ENCODE assay signal across 8 cellular contexts in genomic region chr3:93973160-93974126, GRCh38. TPM values are rescaled to one million over a fixed set of nuclear protein-coding genes. Genes with fewer than 3 reads are reported as not detected.
DNase-seq lines count a peak whose midpoint lies in the region; ATAC-seq and TF ChIP-seq lines count a peak whose summit lies in the region.

PROS1 (minus strand) TSS chr3:93973896; CDS start chr3:93973749, 147 bp downstream.

- no peak within 1 kb of the TSS for H2AK5ac ChIP-seq in H9 (ENCODE audit: insufficient read length, low read length)

- peak; percentile 95 to 98 (median 97) for ATAC-seq in heart right ventricle

- no peak within 1 kb of the TSS for H4K91ac ChIP-seq in H9 (ENCODE audit: insufficient read length, low read depth, low read length)

- no peaks in the 10 kb centered on the region for H3K36me3 ChIP-seq in heart right ventricle

- no peaks in the 10 kb centered on the region for H4K20me1 ChIP-seq in H9 (ENCODE audit: control insufficient read depth, insufficient read depth, insufficient read length)

- intact Hi-C loops in heart right ventricle (cut with DNase I): no loop called here

- H3K9ac ChIP-seq in H9 (ENCODE audit: extremely low read depth, insufficient read length, low read length): peak within 1 kb of the TSS; percentile 49

- no peak within 1 kb of the TSS for H3K23ac ChIP-seq in H9 (ENCODE audit: insufficient read length, low read depth, low read length)

- no peaks in the 10 kb centered on the region for H3K9me3 ChIP-seq in H9 (ENCODE audit: control insufficient read depth, low read depth, low read length)
- H3K9me3 ChIP-seq in heart right ventricle: no peaks in the 10 kb centered on the region

- H2AFZ ChIP-seq in H9 (ENCODE audit: low read length): peak within 1 kb of the TSS; percentile 74

- no CpG with 5 or more reads among the region's 53 CpGs for WGBS in H9 (ENCODE audit: extremely low coverage, insufficient read length, low lambda C conversion rate)
- WGBS in heart right ventricle, 2 donors: 1% methylated on average over 53 of the region's 53 CpGs

- H3K4me3 Mint-ChIP-seq in H9: peak within 1 kb of the TSS; percentile 68 to 83
- H3K4me3 Mint-ChIP-seq in osteocyte (ENCODE audit: unreplicated experiment): peak within 1 kb of the TSS; percentile 87

- TF ChIP-seq CTCF in H9 (conservative IDR thresholded peaks at IDR 0.05): no peak
- TF ChIP-seq CTCF in LNCaP clone FGC (IDR thresholded peaks at IDR 0.05; ENCODE audit: control insufficient read depth, extremely low read depth, insufficient read depth): no peak
- peak in 2 of 9 donors; percentile 30 to 43 for TF ChIP-seq CTCF in heart right ventricle (IDR thresholded peaks at IDR 0.05)
- TF ChIP-seq CTCF in osteocyte (IDR thresholded peaks at IDR 0.05): peak; percentile 14

- H3K4me2 ChIP-seq in H9 (ENCODE audit: insufficient read depth, insufficient read length, low read length): peak within 1 kb of the TSS; percentile 83

- H3K79me1 ChIP-seq in H9 (ENCODE audit: insufficient read depth, low read depth, low read length, poor library complexity, severe bottlenecking): no peaks in the 10 kb centered on the region

- no peak within 1 kb of the TSS for H4K5ac ChIP-seq in H9 (ENCODE audit: insufficient read length, low read depth, low read length)

- H3K23me2 ChIP-seq in H9 (ENCODE audit: insufficient read length, low read depth, low read length, poor library complexity, severe bottlenecking): no peaks in the 10 kb centered on the region

- H3K27ac Mint-ChIP-seq in H9: peak within 1 kb of the TSS in 1 of 3 experiments; percentile 51; a peak in 1 of 7 replicates
- peak within 1 kb of the TSS; percentile 93 for H3K27ac Mint-ChIP-seq in osteocyte (ENCODE audit: unreplicated experiment)

- no peak within 1 kb of the TSS for H2BK12ac ChIP-seq in H9 (ENCODE audit: insufficient read length, low read depth, low read length)

- no peak within 1 kb of the TSS for H2BK120ac ChIP-seq in H9 (ENCODE audit: low read depth, low read length, poor library complexity, severe bottlenecking)

- no peak within 1 kb of the TSS for H3K56ac ChIP-seq in H9 (ENCODE audit: insufficient read length, low read depth, low read length)

- H3K27me3 ChIP-seq in H9 (ENCODE audit: insufficient read depth, low read length) (no peaks in the 10 kb centered on the region; the same call in 1 of the 2 replicates), heart right ventricle (no peaks in the 10 kb centered on the region)

- H3K36me3 Mint-ChIP-seq in H9 (ENCODE audit: insufficient read depth in 1 of 3, low read depth in 3 of 3) (no peaks in the 10 kb centered on the region), osteocyte (ENCODE audit: unreplicated experiment) (no peaks in the 10 kb centered on the region)

- no peak within 1 kb of the TSS for H2BK5ac ChIP-seq in H9 (ENCODE audit: insufficient read length, low read length)

- DNase-seq in ELR (ENCODE audit: low read depth) (peak; percentile 71), H9 (peak; percentile 66), LNCaP clone FGC (ENCODE audit: low read depth) (peak; percentile 27), SKM-1 treated with dmso at 0.1 percent for 144 hours (lab: John Stamatoyannopoulos, UW; ENCODE audit: unreplicated experiment) (peak; percentile 82), amygdala (lab: John Stamatoyannopoulos, UW) (peak in 53 of 56 donors; percentile 7 to 77 (median 47)), heart right ventricle (peak; percentile 82 to 95), osteocyte (ENCODE audit: extremely low spot score, unreplicated experiment) (peak; percentile 91), ureter (ENCODE audit: low spot score) (peak; percentile 84)

- H3K4me3 ChIP-seq in LNCaP clone FGC (ENCODE audit: low read depth, low read length) (peak within 1 kb of the TSS; percentile 51), heart right ventricle (peak within 1 kb of the TSS; percentile 47 to 82 (median 66))

- H3K27ac ChIP-seq in H9 (ENCODE audit: insufficient read length, low read depth, low read length) (no peak within 1 kb of the TSS), heart right ventricle (peak within 1 kb of the TSS; percentile 80 to 96 (median 92))

- no peak within 1 kb of the TSS for H4K8ac ChIP-seq in H9 (replicated peaks; ENCODE audit: insufficient read length, low read depth, low read length)

- H3K14ac ChIP-seq in H9 (ENCODE audit: insufficient read depth, low read length): peak within 1 kb of the TSS; percentile 14; the same call in 1 of the 2 replicates

- H3K4me1 ChIP-seq in H9 (ENCODE audit: insufficient read depth, low read length) (no peaks in the 10 kb centered on the region), heart right ventricle (peaks cover 0 to 36% (median 15%) of the 10 kb centered on the region in 9 donors)

- H2BK15ac ChIP-seq in H9 (ENCODE audit: low read depth, low read length): no peak within 1 kb of the TSS

- H3T11ph ChIP-seq in H9 (ENCODE audit: low read length): no peak within 1 kb of the TSS

- H3K9me3 Mint-ChIP-seq in H9: no peaks in the 10 kb centered on the region; a peak in 2 of 5 replicates
- H3K9me3 Mint-ChIP-seq in osteocyte (ENCODE audit: unreplicated experiment): no peaks in the 10 kb centered on the region

- no peaks in the 10 kb centered on the region for H3K79me2 ChIP-seq in H9 (ENCODE audit: insufficient read depth, low read length)

- H3K18ac ChIP-seq in H9 (ENCODE audit: insufficient read length, low read depth, low read length): no peak within 1 kb of the TSS

- peaks cover 35% of the 10 kb centered on the region for H3K27me3 Mint-ChIP-seq in H9 (ENCODE audit: low read depth)
- H3K27me3 Mint-ChIP-seq in osteocyte (ENCODE audit: unreplicated experiment): peaks cover 4% of the 10 kb centered on the region

- H3K4ac ChIP-seq in H9 (ENCODE audit: low read depth, low read length): no peak within 1 kb of the TSS

- H2BK20ac ChIP-seq in H9 (ENCODE audit: low read depth, low read length, poor library complexity, severe bottlenecking): no peak within 1 kb of the TSS

- H3K4me1 Mint-ChIP-seq in H9: peaks cover 9 to 12% of the 10 kb centered on the region in 2 experiments
- peaks cover 22% of the 10 kb centered on the region for H3K4me1 Mint-ChIP-seq in osteocyte (ENCODE audit: unreplicated experiment)

RNA-seq across cellular contexts. Expression of gene PROS1, which starts in this region (rescaled TPM):
- total RNA-seq in H9 (2021): 1.0 and 1.3 TPM in 2 replicates
- total RNA-seq in heart right ventricle: 100 to 1,000 TPM in 2 of 10 donors, 10 to 100 TPM in 8; 13.9 to 147 (median 47.1) TPM
- polyA plus RNA-seq in heart right ventricle: 10 to 100 TPM; 13.0 to 17.2 TPM
- total RNA-seq in osteocyte: 18.5 and 18.8 TPM in 2 replicates
- total RNA-seq in ureter: 31.2 TPM

Comparison
In these comparisons a context has a peak if more than half of its experiments do, and no peak if none do; other contexts are left out.
1. DNase-seq: peak in every context shown above with its lines; median percentile 91 in osteocyte; 88 in heart right ventricle; 84 in ureter; 82 in SKM-1 treated with dmso at 0.1 percent for 144 hours; 71 in ELR; 66 in H9; 47 in amygdala; 27 in LNCaP clone FGC.